In the genomic region with DNA sequence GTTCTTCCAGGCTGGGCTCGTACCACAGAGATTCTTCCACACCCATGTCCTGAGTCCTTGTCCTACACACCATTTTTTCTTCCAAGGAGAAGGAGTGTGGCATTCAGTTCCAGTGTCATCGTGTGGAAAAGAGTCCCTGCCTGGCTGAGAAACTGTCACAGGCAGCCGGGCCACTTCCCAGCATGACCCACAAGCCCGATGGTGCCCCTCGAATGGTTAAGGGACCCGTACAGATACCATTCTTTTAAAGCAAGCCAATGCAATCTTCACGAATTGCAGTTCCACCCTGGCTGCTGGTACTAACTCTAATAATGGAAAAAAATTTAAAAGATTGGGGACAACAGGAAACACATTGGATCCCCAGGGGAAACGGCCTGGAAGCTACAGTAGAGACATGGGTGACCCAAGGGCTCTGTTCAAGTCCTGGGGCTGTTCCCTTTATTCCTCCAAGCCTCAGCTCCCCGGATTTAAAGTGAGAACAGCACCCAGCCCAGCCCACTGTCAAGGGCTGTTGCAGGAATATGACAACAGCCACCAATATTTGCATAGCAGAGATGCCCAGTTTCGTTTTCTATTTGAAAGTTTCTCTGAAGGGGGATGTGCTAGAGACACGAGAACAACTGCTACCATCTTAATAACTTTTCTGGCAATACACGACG, we compare ENCODE assay signal across 8 cellular contexts.
A peak's percentile ranks its signal among the peaks of the same experiment; 100 is the strongest.
DNase-seq lines count a peak whose midpoint lies in the region; ATAC-seq and TF ChIP-seq lines count a peak whose summit lies in the region.

No MANE protein-coding gene starts in this region.

- no peaks in the 10 kb centered on the region for H3K36me3 ChIP-seq in KOPT-K1 (ENCODE audit: insufficient read depth, low read length)
- H3K36me3 ChIP-seq in sigmoid colon, result no peaks in the 10 kb centered on the region

- H3K9me3 ChIP-seq in KOPT-K1 (ENCODE audit: insufficient read depth, low read length, poor library complexity, severe bottlenecking), result no peaks in the 10 kb centered on the region
- H3K9me3 ChIP-seq in sigmoid colon, result no peaks in the 10 kb centered on the region

- H3K4me3 ChIP-seq in fibroblast of the aortic adventitia (ENCODE audit: low read depth, low read length), result peak overlapping the region; percentile 53
- H3K4me3 ChIP-seq in sigmoid colon, result peak overlapping the region; percentile 3 to 86 (median 82)

- intact Hi-C loops in sigmoid colon (cut with DNase I), result loop anchor here (2.0 kb wide), 1 partner anchor 13 kb away; no protein-coding TSS in a partner anchor

- peaks cover 0 to 87% (median 85%) of the 10 kb centered on the region in 4 donors for H3K4me1 ChIP-seq in sigmoid colon

- ATAC-seq in GM21381 (IDR thresholded peaks at IDR 0.05; ENCODE audit: unreplicated experiment) (peak; percentile 82), HG02884 (IDR thresholded peaks at IDR 0.05; ENCODE audit: unreplicated experiment) (no peak)

- 25 to 35% methylated on average over 13 of the region's 13 CpGs for WGBS in sigmoid colon, 2 donors

- H3K27me3 ChIP-seq in sigmoid colon, result no peaks in the 10 kb centered on the region

- TF ChIP-seq POLR2A in sigmoid colon (IDR thresholded peaks at IDR 0.05), result no peak

- H3K27ac ChIP-seq in KOPT-K1 (ENCODE audit: low read depth, low read length, poor library complexity, severe bottlenecking) (peak overlapping the region; percentile 78), sigmoid colon (peak overlapping the region; percentile 94 to 100 (median 100))

- TF ChIP-seq CTCF in fibroblast of the aortic adventitia (IDR thresholded peaks at IDR 0.05; ENCODE audit: insufficient read depth, low read length) (no peak), sigmoid colon (IDR thresholded peaks at IDR 0.05) (no peak)

- DNase-seq in DMS53 treated with DMSO at 0.1 percent for 48 hours (lab: John Stamatoyannopoulos, UW; ENCODE audit: unreplicated experiment), result peak; percentile 35
- peak; percentile 31 for DNase-seq in activated CD4-positive, CD25-positive, alpha-beta regulatory T cell treated with anti-CD3 and anti-CD28 coated beads, Interleukin-2, amount 50 U/mL, for 72 hours
- peak; percentile 81 for DNase-seq in fibroblast of the aortic adventitia (ENCODE audit: low read depth)
- DNase-seq in sigmoid colon, result peak; percentile 69
- DNase-seq in NCI-H1417 treated with DMSO at 0.1 percent for 48 hours (lab: John Stamatoyannopoulos, UW), result no peak

- no peak for TF ChIP-seq EP300 in sigmoid colon (IDR thresholded peaks at IDR 0.05)
